Comparison of ENCODE assay signal across 8 cellular contexts in the genomic region with DNA sequence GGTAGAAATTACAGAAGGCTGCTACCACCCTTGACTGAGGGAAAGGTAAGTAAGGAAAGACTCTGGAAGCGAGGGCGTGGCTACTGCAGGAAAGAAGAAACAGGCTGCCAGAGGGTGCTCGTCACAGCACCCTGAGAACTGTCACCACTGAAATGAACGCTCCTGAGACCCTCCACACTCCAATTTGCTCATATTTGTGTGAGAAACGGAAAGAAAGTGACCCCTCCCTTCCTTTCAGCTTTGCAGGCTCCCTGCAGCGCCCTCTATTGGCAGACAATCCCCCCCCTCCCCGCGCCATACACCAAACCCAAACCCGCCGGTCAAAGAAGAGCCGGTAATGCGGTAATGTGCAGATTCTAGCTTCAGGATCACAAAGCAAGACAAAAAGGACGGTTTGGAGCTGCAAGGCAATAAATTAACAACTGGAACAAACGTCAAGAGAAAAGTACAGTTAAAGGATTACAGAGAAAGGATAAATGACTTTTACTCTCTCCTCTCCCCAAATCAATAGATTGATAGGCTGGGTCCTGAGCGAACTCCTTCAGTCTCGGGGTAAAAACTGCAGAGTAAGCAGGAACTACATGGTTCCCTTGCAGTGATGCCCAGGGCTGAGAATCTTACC. TPM values are rescaled to one million over a fixed set of nuclear protein-coding genes. Genes with fewer than 3 reads are reported as not detected.
DNase-seq lines count a peak whose midpoint lies in the region; ATAC-seq and TF ChIP-seq lines count a peak whose summit lies in the region.

No MANE protein-coding gene starts in this region.

- ATAC-seq in lower lobe of right lung = peak; percentile 78 to 82
- ATAC-seq in stimulated activated naive B cell treated with anti-CD40 and anti-IgM and Interleukin-4, amounts not matched to agents 10 μg/mL and 1 μg/mL and 100 μg/mL, for 72 hours (replicated peaks) = peak; percentile 43 to 54
- ATAC-seq in HG03521 (IDR thresholded peaks at IDR 0.05; ENCODE audit: unreplicated experiment) = no peak
- ATAC-seq in activated CD4-positive, CD25-positive, alpha-beta regulatory T cell treated with anti-CD3 and anti-CD28 coated beads, Interleukin-2, amount 50 U/mL, for 24 hours = no peak

- H3K4me1 Mint-ChIP-seq in stimulated activated naive B cell treated with anti-CD40 and anti-IgM and Interleukin-4, amounts not matched to agents 10 μg/mL and 1 μg/mL and 100 μg/mL, for 72 hours = peaks cover 12 to 19% of the 10 kb centered on the region in 2 donors

- peak overlapping the region; percentile 64 to 67 for H3K4me3 Mint-ChIP-seq in stimulated activated naive B cell treated with anti-CD40 and anti-IgM and Interleukin-4, amounts not matched to agents 10 μg/mL and 1 μg/mL and 100 μg/mL, for 72 hours

- TF ChIP-seq CTCF in Peyer's patch (IDR thresholded peaks at IDR 0.05) (peak in 4 of 6 experiments; percentile 50 to 63 (median 60)), lower lobe of right lung (IDR thresholded peaks at IDR 0.05) (peak; percentile 75)

- H3K27ac ChIP-seq in Peyer's patch (no peak overlapping the region), lower lobe of right lung (no peak overlapping the region)

- DNase-seq in DMS 273 (lab: John Stamatoyannopoulos, UW; ENCODE audit: unreplicated experiment) (peak; percentile 31), DMS 273 treated with DMSO at 0.1 percent for 48 hours (lab: John Stamatoyannopoulos, UW) (no peak), Peyer's patch (peak; percentile 29 to 82 (median 76)), ecto neural progenitor cell (ENCODE audit: low spot score) (peak; percentile 84), lower lobe of right lung (peak; percentile 61)
- DNase-seq in stimulated activated naive B cell treated with anti-CD40 and anti-IgM and Interleukin-4, amounts not matched to agents 10 μg/mL and 1 μg/mL and 100 μg/mL, for 72 hours = peak; percentile 17

- intact Hi-C loops in lower lobe of right lung (cut with DNase I) = no loop called here

- H3K27me3 Mint-ChIP-seq in stimulated activated naive B cell treated with anti-CD40 and anti-IgM and Interleukin-4, amounts not matched to agents 10 μg/mL and 1 μg/mL and 100 μg/mL, for 72 hours = no peaks in the 10 kb centered on the region

- no peaks in the 10 kb centered on the region for H3K9me3 ChIP-seq in Peyer's patch
- H3K9me3 ChIP-seq in lower lobe of right lung = no peaks in the 10 kb centered on the region

- H3K4me1 ChIP-seq in Peyer's patch (peaks cover 0 to 7% (median 0%) of the 10 kb centered on the region in 4 donors), lower lobe of right lung (peaks cover 7% of the 10 kb centered on the region)

- H3K36me3 ChIP-seq in Peyer's patch (no peaks in the 10 kb centered on the region), lower lobe of right lung (no peaks in the 10 kb centered on the region)

- no peaks in the 10 kb centered on the region for H3K9me3 Mint-ChIP-seq in stimulated activated naive B cell treated with anti-CD40 and anti-IgM and Interleukin-4, amounts not matched to agents 10 μg/mL and 1 μg/mL and 100 μg/mL, for 72 hours

- no peaks in the 10 kb centered on the region for H3K27me3 ChIP-seq in Peyer's patch
- H3K27me3 ChIP-seq in lower lobe of right lung (ENCODE audit: low read depth) = peaks cover 10% of the 10 kb centered on the region

- no peak for TF ChIP-seq POLR2A in Peyer's patch (IDR thresholded peaks at IDR 0.05)

- H3K4me3 ChIP-seq in Peyer's patch (peak overlapping the region in 2 of 4 donors; percentile 44 to 47), lower lobe of right lung (peak overlapping the region; percentile 24)

- peaks cover 0 to 11% of the 10 kb centered on the region in 2 donors for H3K36me3 Mint-ChIP-seq in stimulated activated naive B cell treated with anti-CD40 and anti-IgM and Interleukin-4, amounts not matched to agents 10 μg/mL and 1 μg/mL and 100 μg/mL, for 72 hours

- no peak overlapping the region for H3K27ac Mint-ChIP-seq in stimulated activated naive B cell treated with anti-CD40 and anti-IgM and Interleukin-4, amounts not matched to agents 10 μg/mL and 1 μg/mL and 100 μg/mL, for 72 hours

RNA-seq across cellular contexts. Expression of gene STEAP1B, which starts 47.7 kb away (rescaled TPM):
- total RNA-seq in Peyer's patch (not detected), lower lobe of right lung (1.5 TPM)

Comparison
In these comparisons a context has a peak if more than half of its experiments do, and no peak if none do; other contexts are left out.
1. ATAC-seq: peak in lower lobe of right lung (2 of 2) and stimulated activated naive B cell treated with anti-CD40 and anti-IgM and Interleukin-4, amounts not matched to agents 10 μg/mL and 1 μg/mL and 100 μg/mL, for 72 hours (2 of 2); none in HG03521 (single experiment) and activated CD4-positive, CD25-positive, alpha-beta regulatory T cell treated with anti-CD3 and anti-CD28 coated beads, Interleukin-2, amount 50 U/mL, for 24 hours (0 of 2).